8 cellular contexts compared by ENCODE assay signal in genomic region chr14:32560213-32560857, GRCh38.
A peak's percentile ranks its signal among the peaks of the same experiment; 100 is the strongest.
DNase-seq lines count a peak whose midpoint lies in the region; ATAC-seq, FAIRE-seq and TF ChIP-seq lines count a peak whose summit lies in the region.

No MANE protein-coding gene starts in this region.

- no peak for TF ChIP-seq POLR2A in breast epithelium (IDR thresholded peaks at IDR 0.05)

- H3K4me3 ChIP-seq in breast epithelium, result no peak overlapping the region
- no peak overlapping the region for H3K4me3 ChIP-seq in effector memory CD4-positive, alpha-beta T cell (ENCODE audit: insufficient read depth, low read depth, low read length, poor library complexity, severe bottlenecking)

- intact Hi-C loops in breast epithelium (cut with DNase I; ENCODE audit: low total_unique reads), result no loop called here

- DNase-seq in ELF-1 (ENCODE audit: low read depth, low spot score), result peak; percentile 66
- peak; percentile 75 for DNase-seq in M059J (ENCODE audit: low read depth)
- peak; percentile 24 for DNase-seq in RCC 7860 (ENCODE audit: low spot score)
- DNase-seq in breast epithelium (ENCODE audit: low spot score in 2 of 2), result peak in 1 of 2 donors; percentile 44
- DNase-seq in iris pigment epithelial cell (ENCODE audit: low read depth), result peak; percentile 86
- DNase-seq in stimulated activated CD4-positive, alpha-beta T cell treated with anti-CD3 and anti-CD28 coated beads, Interleukin-12 subunit alpha, Interleukin-12 subunit beta, amount 100 ng/mL, for 48 hours (ENCODE audit: low read depth in 2 of 3, low spot score in 1 of 3), result peak; percentile 2 to 25 (median 3)
- DNase-seq in effector memory CD4-positive, alpha-beta T cell, result no peak

- TF ChIP-seq CTCF in breast epithelium (IDR thresholded peaks at IDR 0.05), result peak; percentile 62 to 83 (median 73)

- H3K9me3 ChIP-seq in breast epithelium, result no peaks in the 10 kb centered on the region
- H3K9me3 ChIP-seq in effector memory CD4-positive, alpha-beta T cell (ENCODE audit: control insufficient read depth, low read length), result no peaks in the 10 kb centered on the region

- peak; percentile 74 for ATAC-seq in GM21723 (IDR thresholded peaks at IDR 0.05; ENCODE audit: unreplicated experiment)

- H3K4me1 ChIP-seq in breast epithelium, result no peaks in the 10 kb centered on the region
- no peaks in the 10 kb centered on the region for H3K4me1 ChIP-seq in effector memory CD4-positive, alpha-beta T cell (ENCODE audit: control insufficient read depth, insufficient read depth, low read length, poor library complexity, severe bottlenecking)

- no peak overlapping the region for H3K27ac ChIP-seq in breast epithelium
- H3K27ac ChIP-seq in effector memory CD4-positive, alpha-beta T cell (ENCODE audit: insufficient read depth, low read length, poor library complexity, severe bottlenecking), result no peak overlapping the region

- H3K36me3 ChIP-seq in breast epithelium, result no peaks in the 10 kb centered on the region
- H3K36me3 ChIP-seq in effector memory CD4-positive, alpha-beta T cell (ENCODE audit: control insufficient read depth, insufficient read depth, low read length), result no peaks in the 10 kb centered on the region

- no peaks in the 10 kb centered on the region for H3K27me3 ChIP-seq in breast epithelium
- H3K27me3 ChIP-seq in effector memory CD4-positive, alpha-beta T cell (replicated peaks; ENCODE audit: control insufficient read depth, insufficient read depth, low read length, poor library complexity, severe bottlenecking), result no peaks in the 10 kb centered on the region

- no peak for FAIRE-seq in RCC 7860 (lab: Jason Lieb, UNC)

Comparison
In these comparisons a context has a peak if more than half of its experiments do, and no peak if none do; other contexts are left out.
1. DNase-seq: peak in ELF-1 (single experiment), M059J (single experiment), RCC 7860 (single experiment), iris pigment epithelial cell (single experiment) and stimulated activated CD4-positive, alpha-beta T cell treated with anti-CD3 and anti-CD28 coated beads, Interleukin-12 subunit alpha, Interleukin-12 subunit beta, amount 100 ng/mL, for 48 hours (3 of 3); none in effector memory CD4-positive, alpha-beta T cell (0 of 3).